ENCODE assay signal across 8 cellular contexts in genomic region chr4:173170210-173170778, GRCh38. TPM values are rescaled to one million over a fixed set of nuclear protein-coding genes. Genes with fewer than 3 reads are reported as not detected.
DNase-seq lines count a peak whose midpoint lies in the region; ATAC-seq, FAIRE-seq and TF ChIP-seq lines count a peak whose summit lies in the region.

No MANE protein-coding gene starts in this region.

- H3K4me3 ChIP-seq in A673 (ENCODE audit: low read depth, low read length, poor library complexity, severe bottlenecking) (peak overlapping the region; percentile 74), HUES64 (ENCODE audit: low read length) (peak overlapping the region; percentile 88), bronchial epithelial cell (ENCODE audit: low read depth, low read length) (peak overlapping the region; percentile 62), mucosa of descending colon (peak overlapping the region; percentile 83)

- H3K4me1 ChIP-seq in A673 (ENCODE audit: insufficient read depth, low read length, poor library complexity, severe bottlenecking) = peaks cover 45% of the 10 kb centered on the region
- peaks cover 52% of the 10 kb centered on the region for H3K4me1 ChIP-seq in HUES64 (ENCODE audit: insufficient read depth, low read length)
- peaks cover 10% of the 10 kb centered on the region for H3K4me1 ChIP-seq in mucosa of descending colon (ENCODE audit: low read depth)

- CTCF ChIA-PET in A673 (lab: Charles Lee) = interaction anchor here (0.6 to 0.7 kb wide), 2 partner anchors 88 to 156 kb away, joined by 3 to 4 read pairs; no protein-coding TSS in a partner anchor

- WGBS in HUES64 = 12% methylated on average over 12 of the region's 12 CpGs

- intact Hi-C loops in A673 (cut with micrococcal nuclease; ENCODE audit: unreplicated experiment) = loop anchor here (2.0 kb wide), 2 partner anchors 87 to 145 kb away; no protein-coding TSS in a partner anchor
- intact Hi-C loops in mucosa of descending colon (cut with DNase I, micrococcal nuclease) = no loop called here

- DNase-seq in A673 (ENCODE audit: low spot score) (peak; percentile 59), bronchial epithelial cell (ENCODE audit: low read depth) (no peak), mucosa of descending colon (no peak), MV-4-11 (lab: John Stamatoyannopoulos, UW) (no peak), middle frontal gyrus (ENCODE audit: extremely low spot score, low spot score) (no peak), HuH-7.5 (ENCODE audit: low spot score) (no peak)

- TF ChIP-seq CTCF in A673 (conservative IDR thresholded peaks at IDR 0.05; ENCODE audit: low read depth, low read length) (no peak), bronchial epithelial cell (IDR thresholded peaks at IDR 0.05; ENCODE audit: insufficient read depth, low read length, severe bottlenecking) (no peak), mucosa of descending colon (IDR thresholded peaks at IDR 0.05) (no peak)

- no peak for ATAC-seq in mucosa of descending colon
- ATAC-seq in GM21786 (IDR thresholded peaks at IDR 0.05; ENCODE audit: unreplicated experiment) = no peak

- no peak for FAIRE-seq in bronchial epithelial cell (lab: Jason Lieb, UNC)

- peak overlapping the region; percentile 90 for H3K27ac ChIP-seq in A673 (ENCODE audit: low read depth, low read length, poor library complexity, severe bottlenecking)
- peak overlapping the region; percentile 90 for H3K27ac ChIP-seq in HUES64 (ENCODE audit: low read depth, low read length)

- POLR2A ChIA-PET in A673 (lab: Charles Lee; ENCODE audit: low non-redundant PET) = interaction anchor here (0.6 to 0.7 kb wide), 2 partner anchors 90 to 180 kb away, joined by 3 to 8 read pairs; no protein-coding TSS in a partner anchor

- H3K36me3 ChIP-seq in A673 (ENCODE audit: insufficient read depth, low read length, poor library complexity, severe bottlenecking) = peaks cover under 1% of the 10 kb centered on the region
- peaks cover 4% of the 10 kb centered on the region; the same call in 1 of the 2 replicates for H3K36me3 ChIP-seq in HUES64 (ENCODE audit: insufficient read depth, low read length)
- H3K36me3 ChIP-seq in bronchial epithelial cell (ENCODE audit: control insufficient read depth, insufficient read depth, low read length) = no peaks in the 10 kb centered on the region
- no peaks in the 10 kb centered on the region for H3K36me3 ChIP-seq in mucosa of descending colon (ENCODE audit: low read depth)

- no peaks in the 10 kb centered on the region for H3K27me3 ChIP-seq in A673 (replicated peaks; ENCODE audit: insufficient read depth, low read depth, low read length, poor library complexity)
- no peaks in the 10 kb centered on the region for H3K27me3 ChIP-seq in HUES64 (ENCODE audit: insufficient read depth, low read length)
- H3K27me3 ChIP-seq in bronchial epithelial cell (ENCODE audit: control insufficient read depth, insufficient read depth, low read length) = no peaks in the 10 kb centered on the region

- peak overlapping the region; percentile 82 for H3K9ac ChIP-seq in HUES64 (ENCODE audit: low read depth, low read length)

- BruUV-seq in A673 (replicated peaks; lab: Mats Ljungman, UMichigan) = no TSS peak

- H3K9me3 ChIP-seq in A673 (ENCODE audit: low read depth, low read length, poor library complexity, severe bottlenecking) (no peaks in the 10 kb centered on the region), HUES64 (ENCODE audit: insufficient read depth, low read depth, low read length) (no peaks in the 10 kb centered on the region), mucosa of descending colon (no peaks in the 10 kb centered on the region)

RNA-seq across cellular contexts. Expression of gene GALNT7, which starts 1.7 kb away (rescaled TPM):
- total RNA-seq in A673 (2021) (89.7 and 90.7 TPM in 2 replicates), bronchial epithelial cell (24.7 and 37.1 TPM in 2 replicates), mucosa of descending colon (100 to 1,000 TPM in 2 of 3 donors, 10 to 100 TPM in 1; 61.4 to 141 (median 109) TPM)
- polyA plus RNA-seq in HUES64 (2013, experiment 1 of 2) = 43.8 TPM
- polyA plus RNA-seq in HUES64 (2013, experiment 2 of 2) = 39.5 TPM
